In genomic region chr22:27292542-27293298, GRCh38 we compare ENCODE assay signal across 1 cellular context.
TF ChIP-seq lines count a peak whose summit lies in the region.

No MANE protein-coding gene starts in this region.

TF ChIP-seq in neural cell, 6 proteins besides CTCF, POLR2A, EP300 and RAD21 (continued from another document):
- TF ChIP-seq, protein P1, sequence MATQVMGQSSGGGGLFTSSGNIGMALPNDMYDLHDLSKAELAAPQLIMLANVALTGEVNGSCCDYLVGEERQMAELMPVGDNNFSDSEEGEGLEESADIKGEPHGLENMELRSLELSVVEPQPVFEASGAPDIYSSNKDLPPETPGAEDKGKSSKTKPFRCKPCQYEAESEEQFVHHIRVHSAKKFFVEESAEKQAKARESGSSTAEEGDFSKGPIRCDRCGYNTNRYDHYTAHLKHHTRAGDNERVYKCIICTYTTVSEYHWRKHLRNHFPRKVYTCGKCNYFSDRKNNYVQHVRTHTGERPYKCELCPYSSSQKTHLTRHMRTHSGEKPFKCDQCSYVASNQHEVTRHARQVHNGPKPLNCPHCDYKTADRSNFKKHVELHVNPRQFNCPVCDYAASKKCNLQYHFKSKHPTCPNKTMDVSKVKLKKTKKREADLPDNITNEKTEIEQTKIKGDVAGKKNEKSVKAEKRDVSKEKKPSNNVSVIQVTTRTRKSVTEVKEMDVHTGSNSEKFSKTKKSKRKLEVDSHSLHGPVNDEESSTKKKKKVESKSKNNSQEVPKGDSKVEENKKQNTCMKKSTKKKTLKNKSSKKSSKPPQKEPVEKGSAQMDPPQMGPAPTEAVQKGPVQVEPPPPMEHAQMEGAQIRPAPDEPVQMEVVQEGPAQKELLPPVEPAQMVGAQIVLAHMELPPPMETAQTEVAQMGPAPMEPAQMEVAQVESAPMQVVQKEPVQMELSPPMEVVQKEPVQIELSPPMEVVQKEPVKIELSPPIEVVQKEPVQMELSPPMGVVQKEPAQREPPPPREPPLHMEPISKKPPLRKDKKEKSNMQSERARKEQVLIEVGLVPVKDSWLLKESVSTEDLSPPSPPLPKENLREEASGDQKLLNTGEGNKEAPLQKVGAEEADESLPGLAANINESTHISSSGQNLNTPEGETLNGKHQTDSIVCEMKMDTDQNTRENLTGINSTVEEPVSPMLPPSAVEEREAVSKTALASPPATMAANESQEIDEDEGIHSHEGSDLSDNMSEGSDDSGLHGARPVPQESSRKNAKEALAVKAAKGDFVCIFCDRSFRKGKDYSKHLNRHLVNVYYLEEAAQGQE (IDR thresholded peaks at IDR 0.05; ENCODE audit: borderline replicate concordance): no peak
